ENCODE assay signal across 18 cellular contexts in genomic region chr20:2429061-2429460, GRCh38. TPM values are rescaled to one million over a fixed set of nuclear protein-coding genes. Genes with fewer than 3 reads are reported as not detected.
DNase-seq lines count a peak whose midpoint lies in the region; ATAC-seq and TF ChIP-seq lines count a peak whose summit lies in the region.
"Had no signal": no experiment of that assay in that cellular context is flagged by ENCODE, and none has a peak within 500 bp of the region (broad histone marks: within the 10 kb centered on the region; RNA-seq: fewer than 3 reads in every experiment).

No MANE protein-coding gene starts in this region.

- H3K4me3 Mint-ChIP-seq in stimulated activated effector memory CD8-positive, alpha-beta T cell treated with anti-CD3 and anti-CD28 coated beads, Interleukin-12 subunit alpha, Interleukin-12 subunit beta, amount 100 ng/mL, for 72 hours: no peak overlapping the region
- H3K4me3 Mint-ChIP-seq: B cell; CD8-positive, alpha-beta T cell had no signal

- H3K4me1 ChIP-seq in osteoblast (ENCODE audit: insufficient read depth, low read length) (peaks cover 5% of the 10 kb centered on the region), lower lobe of right lung (no peaks in the 10 kb centered on the region)
- H3K4me1 ChIP-seq: BLaER1 treated with 17β-estradiol and CSF1 and Interleukin-3, amounts not matched to agents 10 nM and 100 nM; HAP-1 had no signal

- no peak overlapping the region for H3K27ac Mint-ChIP-seq in stimulated activated effector memory CD8-positive, alpha-beta T cell treated with anti-CD3 and anti-CD28 coated beads, Interleukin-12 subunit alpha, Interleukin-12 subunit beta, amount 100 ng/mL, for 72 hours
- H3K27ac Mint-ChIP-seq: B cell; CD8-positive, alpha-beta T cell had no signal

- H3K36me3 Mint-ChIP-seq in stimulated activated effector memory CD8-positive, alpha-beta T cell treated with anti-CD3 and anti-CD28 coated beads, Interleukin-12 subunit alpha, Interleukin-12 subunit beta, amount 100 ng/mL, for 72 hours: no peaks in the 10 kb centered on the region
- H3K36me3 Mint-ChIP-seq: CD8-positive, alpha-beta T cell had no signal

- H3K9me3 ChIP-seq in osteoblast (ENCODE audit: low read depth, low read length) (no peaks in the 10 kb centered on the region), lower lobe of right lung (no peaks in the 10 kb centered on the region)
- H3K9me3 ChIP-seq: HAP-1 had no signal

- intact Hi-C loops in lower lobe of right lung (cut with DNase I): no loop called here

- no peak overlapping the region for H3K4me3 ChIP-seq in fibroblast of the aortic adventitia (ENCODE audit: low read depth, low read length)
- no peak overlapping the region for H3K4me3 ChIP-seq in osteoblast (ENCODE audit: insufficient read depth, low read length)
- H3K4me3 ChIP-seq in lower lobe of right lung: no peak overlapping the region
- H3K4me3 ChIP-seq: BLaER1 treated with 17β-estradiol and CSF1 and Interleukin-3, amounts not matched to agents 10 nM and 100 nM; HAP-1 had no signal

- no peaks in the 10 kb centered on the region for H4K20me1 ChIP-seq in osteoblast (ENCODE audit: insufficient read depth, low read length)
- H4K20me1 ChIP-seq: BLaER1 treated with 17β-estradiol and CSF1 and Interleukin-3, amounts not matched to agents 10 nM and 100 nM had no signal

- H3K4me1 Mint-ChIP-seq in stimulated activated effector memory CD8-positive, alpha-beta T cell treated with anti-CD3 and anti-CD28 coated beads, Interleukin-12 subunit alpha, Interleukin-12 subunit beta, amount 100 ng/mL, for 72 hours: no peaks in the 10 kb centered on the region
- H3K4me1 Mint-ChIP-seq: B cell had no signal

- H3K27me3 ChIP-seq in osteoblast (ENCODE audit: insufficient read depth, low read length) (peaks cover 15% of the 10 kb centered on the region), lower lobe of right lung (ENCODE audit: low read depth) (no peaks in the 10 kb centered on the region)
- H3K27me3 ChIP-seq: BLaER1 treated with 17β-estradiol and CSF1 and Interleukin-3, amounts not matched to agents 10 nM and 100 nM had no signal

- no peak overlapping the region for H3K4me2 ChIP-seq in osteoblast (ENCODE audit: insufficient read depth, low read length)
- H3K4me2 ChIP-seq: BLaER1 treated with 17β-estradiol and CSF1 and Interleukin-3, amounts not matched to agents 10 nM and 100 nM had no signal

- H3K27ac ChIP-seq in osteoblast (ENCODE audit: low read depth, low read length) (no peak overlapping the region), lower lobe of right lung (no peak overlapping the region)
- H3K27ac ChIP-seq: BLaER1 treated with 17β-estradiol and CSF1 and Interleukin-3, amounts not matched to agents 10 nM and 100 nM had no signal

- no peak for ATAC-seq in stimulated activated effector memory CD8-positive, alpha-beta T cell treated with anti-CD3 and anti-CD28 coated beads, Interleukin-12 subunit alpha, Interleukin-12 subunit beta, amount 100 ng/mL, for 72 hours
- no peak for ATAC-seq in lower lobe of right lung
- ATAC-seq: CD8-positive, alpha-beta T cell had no signal

- H2AFZ ChIP-seq in osteoblast (ENCODE audit: low read length): no peak overlapping the region

- DNase-seq in ELR (ENCODE audit: low read depth) (peak; percentile 26), M059J (ENCODE audit: low read depth) (peak; percentile 29), fibroblast of the aortic adventitia (ENCODE audit: low read depth) (peak; percentile 19), osteoblast (ENCODE audit: insufficient read length, low spot score, missing footprints) (peak; percentile 67), retina (no peak), putamen (ENCODE audit: low spot score) (no peak), lower lobe of right lung (no peak)
- no peak for DNase-seq in stimulated activated effector memory CD8-positive, alpha-beta T cell treated with anti-CD3 and anti-CD28 coated beads, Interleukin-12 subunit alpha, Interleukin-12 subunit beta, amount 100 ng/mL, for 72 hours (ENCODE audit: low spot score in 2 of 2)
- DNase-seq: Calu3; CD8-positive, alpha-beta T cell; DMS79 treated with DMSO at 0.1 percent for 48 hours; GDM1 had no signal

- no peaks in the 10 kb centered on the region for H3K36me3 ChIP-seq in osteoblast (ENCODE audit: insufficient read depth, low read length)
- no peaks in the 10 kb centered on the region for H3K36me3 ChIP-seq in lower lobe of right lung
- H3K36me3 ChIP-seq: BLaER1 treated with 17β-estradiol and CSF1 and Interleukin-3, amounts not matched to agents 10 nM and 100 nM; HAP-1 had no signal

- TF ChIP-seq CTCF in fibroblast of the aortic adventitia (IDR thresholded peaks at IDR 0.05; ENCODE audit: insufficient read depth, low read length): no peak
- TF ChIP-seq CTCF in osteoblast (IDR thresholded peaks at IDR 0.05; ENCODE audit: extremely low read depth, low read depth, low read length): no peak
- TF ChIP-seq CTCF in lower lobe of right lung (IDR thresholded peaks at IDR 0.05): no peak

- H3K79me2 ChIP-seq in osteoblast (ENCODE audit: insufficient read depth, low read length): no peaks in the 10 kb centered on the region

- H3K9me3 Mint-ChIP-seq in stimulated activated effector memory CD8-positive, alpha-beta T cell treated with anti-CD3 and anti-CD28 coated beads, Interleukin-12 subunit alpha, Interleukin-12 subunit beta, amount 100 ng/mL, for 72 hours: no peaks in the 10 kb centered on the region
- H3K9me3 Mint-ChIP-seq: CD8-positive, alpha-beta T cell had no signal

RNA-seq across cellular contexts. Expression of gene SNRPB, which starts 41.5 kb away (rescaled TPM):
- 850 and 1,048 TPM in 2 replicates for total RNA-seq in M059J (2014; rRNA removed; shearing (Covaris generic))
- total RNA-seq in fibroblast of the aortic adventitia (ENCODE audit: low replicate concordance) (47.6 and 86.5 TPM in 2 replicates), osteoblast (99.3 and 109 TPM in 2 replicates), lower lobe of right lung (78.8 TPM)

RNA-seq across cellular contexts. Expression of gene TGM6, which starts 48.4 kb away (rescaled TPM):
- total RNA-seq in M059J (2014; rRNA removed; shearing (Covaris generic)): not detected in 2 replicates
- total RNA-seq in fibroblast of the aortic adventitia (ENCODE audit: low replicate concordance): not detected in 2 replicates
- not detected in 2 replicates for total RNA-seq in osteoblast
- total RNA-seq in lower lobe of right lung: not detected
- total RNA-seq: A172; B cell; Calu3; CD8-positive, alpha-beta T cell; H1; HT-29 had no signal

Comparison
In these comparisons a context has a peak if more than half of its experiments do, and no peak if none do; other contexts are left out.
1. DNase-seq: peak in ELR (single experiment), M059J (single experiment), fibroblast of the aortic adventitia (single experiment) and osteoblast (single experiment); none in stimulated activated effector memory CD8-positive, alpha-beta T cell treated with anti-CD3 and anti-CD28 coated beads, Interleukin-12 subunit alpha, Interleukin-12 subunit beta, amount 100 ng/mL, for 72 hours (0 of 2), retina (single experiment), putamen (single experiment) and lower lobe of right lung (single experiment).